In the genomic region with DNA sequence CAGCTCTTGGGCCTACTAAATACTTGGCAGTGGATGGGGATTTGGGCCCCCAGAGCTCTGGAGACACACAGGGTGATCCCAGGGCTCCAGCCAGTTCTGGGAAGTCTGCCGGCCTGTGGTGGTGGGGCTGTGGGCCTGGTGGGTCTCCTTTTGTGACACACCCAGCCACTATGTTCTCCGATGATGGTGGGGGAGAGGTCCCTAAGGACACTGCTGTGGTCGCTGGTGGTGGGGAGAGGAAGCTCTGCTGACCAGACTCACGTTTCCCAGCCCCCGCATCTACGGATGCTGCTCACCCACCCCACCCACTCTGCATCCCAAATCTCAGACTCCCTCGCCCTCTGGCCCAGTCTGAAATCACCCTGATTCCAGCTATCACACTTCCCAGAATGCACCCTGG, we compare ENCODE assay signal across 1 cellular context.
TF ChIP-seq lines count a peak whose summit lies in the region.

No MANE protein-coding gene starts in this region.

TF ChIP-seq in H1, 55 proteins besides CTCF, POLR2A, EP300 and RAD21:
- TF ChIP-seq CBX5 (IDR thresholded peaks at IDR 0.05; ENCODE audit: low read depth, low read length), result no peak
- TF ChIP-seq, protein P1, sequence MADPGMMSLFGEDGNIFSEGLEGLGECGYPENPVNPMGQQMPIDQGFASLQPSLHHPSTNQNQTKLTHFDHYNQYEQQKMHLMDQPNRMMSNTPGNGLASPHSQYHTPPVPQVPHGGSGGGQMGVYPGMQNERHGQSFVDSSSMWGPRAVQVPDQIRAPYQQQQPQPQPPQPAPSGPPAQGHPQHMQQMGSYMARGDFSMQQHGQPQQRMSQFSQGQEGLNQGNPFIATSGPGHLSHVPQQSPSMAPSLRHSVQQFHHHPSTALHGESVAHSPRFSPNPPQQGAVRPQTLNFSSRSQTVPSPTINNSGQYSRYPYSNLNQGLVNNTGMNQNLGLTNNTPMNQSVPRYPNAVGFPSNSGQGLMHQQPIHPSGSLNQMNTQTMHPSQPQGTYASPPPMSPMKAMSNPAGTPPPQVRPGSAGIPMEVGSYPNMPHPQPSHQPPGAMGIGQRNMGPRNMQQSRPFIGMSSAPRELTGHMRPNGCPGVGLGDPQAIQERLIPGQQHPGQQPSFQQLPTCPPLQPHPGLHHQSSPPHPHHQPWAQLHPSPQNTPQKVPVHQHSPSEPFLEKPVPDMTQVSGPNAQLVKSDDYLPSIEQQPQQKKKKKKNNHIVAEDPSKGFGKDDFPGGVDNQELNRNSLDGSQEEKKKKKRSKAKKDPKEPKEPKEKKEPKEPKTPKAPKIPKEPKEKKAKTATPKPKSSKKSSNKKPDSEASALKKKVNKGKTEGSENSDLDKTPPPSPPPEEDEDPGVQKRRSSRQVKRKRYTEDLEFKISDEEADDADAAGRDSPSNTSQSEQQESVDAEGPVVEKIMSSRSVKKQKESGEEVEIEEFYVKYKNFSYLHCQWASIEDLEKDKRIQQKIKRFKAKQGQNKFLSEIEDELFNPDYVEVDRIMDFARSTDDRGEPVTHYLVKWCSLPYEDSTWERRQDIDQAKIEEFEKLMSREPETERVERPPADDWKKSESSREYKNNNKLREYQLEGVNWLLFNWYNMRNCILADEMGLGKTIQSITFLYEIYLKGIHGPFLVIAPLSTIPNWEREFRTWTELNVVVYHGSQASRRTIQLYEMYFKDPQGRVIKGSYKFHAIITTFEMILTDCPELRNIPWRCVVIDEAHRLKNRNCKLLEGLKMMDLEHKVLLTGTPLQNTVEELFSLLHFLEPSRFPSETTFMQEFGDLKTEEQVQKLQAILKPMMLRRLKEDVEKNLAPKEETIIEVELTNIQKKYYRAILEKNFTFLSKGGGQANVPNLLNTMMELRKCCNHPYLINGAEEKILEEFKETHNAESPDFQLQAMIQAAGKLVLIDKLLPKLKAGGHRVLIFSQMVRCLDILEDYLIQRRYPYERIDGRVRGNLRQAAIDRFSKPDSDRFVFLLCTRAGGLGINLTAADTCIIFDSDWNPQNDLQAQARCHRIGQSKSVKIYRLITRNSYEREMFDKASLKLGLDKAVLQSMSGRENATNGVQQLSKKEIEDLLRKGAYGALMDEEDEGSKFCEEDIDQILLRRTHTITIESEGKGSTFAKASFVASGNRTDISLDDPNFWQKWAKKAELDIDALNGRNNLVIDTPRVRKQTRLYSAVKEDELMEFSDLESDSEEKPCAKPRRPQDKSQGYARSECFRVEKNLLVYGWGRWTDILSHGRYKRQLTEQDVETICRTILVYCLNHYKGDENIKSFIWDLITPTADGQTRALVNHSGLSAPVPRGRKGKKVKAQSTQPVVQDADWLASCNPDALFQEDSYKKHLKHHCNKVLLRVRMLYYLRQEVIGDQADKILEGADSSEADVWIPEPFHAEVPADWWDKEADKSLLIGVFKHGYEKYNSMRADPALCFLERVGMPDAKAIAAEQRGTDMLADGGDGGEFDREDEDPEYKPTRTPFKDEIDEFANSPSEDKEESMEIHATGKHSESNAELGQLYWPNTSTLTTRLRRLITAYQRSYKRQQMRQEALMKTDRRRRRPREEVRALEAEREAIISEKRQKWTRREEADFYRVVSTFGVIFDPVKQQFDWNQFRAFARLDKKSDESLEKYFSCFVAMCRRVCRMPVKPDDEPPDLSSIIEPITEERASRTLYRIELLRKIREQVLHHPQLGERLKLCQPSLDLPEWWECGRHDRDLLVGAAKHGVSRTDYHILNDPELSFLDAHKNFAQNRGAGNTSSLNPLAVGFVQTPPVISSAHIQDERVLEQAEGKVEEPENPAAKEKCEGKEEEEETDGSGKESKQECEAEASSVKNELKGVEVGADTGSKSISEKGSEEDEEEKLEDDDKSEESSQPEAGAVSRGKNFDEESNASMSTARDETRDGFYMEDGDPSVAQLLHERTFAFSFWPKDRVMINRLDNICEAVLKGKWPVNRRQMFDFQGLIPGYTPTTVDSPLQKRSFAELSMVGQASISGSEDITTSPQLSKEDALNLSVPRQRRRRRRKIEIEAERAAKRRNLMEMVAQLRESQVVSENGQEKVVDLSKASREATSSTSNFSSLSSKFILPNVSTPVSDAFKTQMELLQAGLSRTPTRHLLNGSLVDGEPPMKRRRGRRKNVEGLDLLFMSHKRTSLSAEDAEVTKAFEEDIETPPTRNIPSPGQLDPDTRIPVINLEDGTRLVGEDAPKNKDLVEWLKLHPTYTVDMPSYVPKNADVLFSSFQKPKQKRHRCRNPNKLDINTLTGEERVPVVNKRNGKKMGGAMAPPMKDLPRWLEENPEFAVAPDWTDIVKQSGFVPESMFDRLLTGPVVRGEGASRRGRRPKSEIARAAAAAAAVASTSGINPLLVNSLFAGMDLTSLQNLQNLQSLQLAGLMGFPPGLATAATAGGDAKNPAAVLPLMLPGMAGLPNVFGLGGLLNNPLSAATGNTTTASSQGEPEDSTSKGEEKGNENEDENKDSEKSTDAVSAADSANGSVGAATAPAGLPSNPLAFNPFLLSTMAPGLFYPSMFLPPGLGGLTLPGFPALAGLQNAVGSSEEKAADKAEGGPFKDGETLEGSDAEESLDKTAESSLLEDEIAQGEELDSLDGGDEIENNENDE (IDR thresholded peaks at IDR 0.05; ENCODE audit: insufficient replicate concordance, low read length), result no peak
- no peak for TF ChIP-seq RNF2 (IDR thresholded peaks at IDR 0.05; ENCODE audit: borderline replicate concordance, low read depth, low read length, missing control alignments, poor library complexity, severe bottlenecking)
- no peak for TF ChIP-seq SRF (IDR thresholded peaks at IDR 0.05; ENCODE audit: low read depth, low read length)
- TF ChIP-seq HDAC6 (IDR thresholded peaks at IDR 0.05; ENCODE audit: low read depth, low read length), result no peak
- TF ChIP-seq SIX5 (IDR thresholded peaks at IDR 0.05; ENCODE audit: low read depth, low read length), result no peak
- no peak for TF ChIP-seq TCF12 (IDR thresholded peaks at IDR 0.05; ENCODE audit: low read depth, low read length)
- no peak for TF ChIP-seq SIRT6 (IDR thresholded peaks at IDR 0.05; ENCODE audit: low read length)
